1 cellular context compared by ENCODE assay signal in the genomic region with DNA sequence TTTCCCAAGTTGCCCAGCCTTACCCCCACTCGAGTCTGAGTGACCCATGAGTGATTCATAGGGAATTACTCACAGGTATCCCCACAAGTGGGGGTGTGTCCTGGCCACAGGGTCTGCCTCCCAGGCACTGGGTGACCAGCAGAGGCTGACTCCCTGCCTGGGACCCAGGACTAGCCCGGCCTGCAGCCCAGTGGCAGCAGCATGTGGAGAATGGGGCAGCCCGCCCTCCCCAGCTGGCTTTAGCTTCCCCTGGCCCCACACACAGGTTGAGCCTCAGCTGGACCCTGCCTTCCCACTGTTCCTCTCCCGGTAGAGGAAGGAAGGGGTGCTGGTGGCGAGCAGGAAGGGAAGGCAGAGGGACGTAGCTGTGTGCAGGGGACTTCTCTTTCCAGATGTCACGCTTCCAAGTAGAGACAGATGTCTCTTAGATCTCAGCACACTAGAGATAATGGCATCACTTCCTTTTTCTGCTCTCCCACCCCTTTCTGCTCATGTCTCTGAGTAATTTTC.
TF ChIP-seq lines count a peak whose summit lies in the region.

No MANE protein-coding gene starts in this region.

TF ChIP-seq in H1, 55 proteins besides CTCF, POLR2A, EP300 and RAD21 (continued from another document):
- TF ChIP-seq, protein P1, sequence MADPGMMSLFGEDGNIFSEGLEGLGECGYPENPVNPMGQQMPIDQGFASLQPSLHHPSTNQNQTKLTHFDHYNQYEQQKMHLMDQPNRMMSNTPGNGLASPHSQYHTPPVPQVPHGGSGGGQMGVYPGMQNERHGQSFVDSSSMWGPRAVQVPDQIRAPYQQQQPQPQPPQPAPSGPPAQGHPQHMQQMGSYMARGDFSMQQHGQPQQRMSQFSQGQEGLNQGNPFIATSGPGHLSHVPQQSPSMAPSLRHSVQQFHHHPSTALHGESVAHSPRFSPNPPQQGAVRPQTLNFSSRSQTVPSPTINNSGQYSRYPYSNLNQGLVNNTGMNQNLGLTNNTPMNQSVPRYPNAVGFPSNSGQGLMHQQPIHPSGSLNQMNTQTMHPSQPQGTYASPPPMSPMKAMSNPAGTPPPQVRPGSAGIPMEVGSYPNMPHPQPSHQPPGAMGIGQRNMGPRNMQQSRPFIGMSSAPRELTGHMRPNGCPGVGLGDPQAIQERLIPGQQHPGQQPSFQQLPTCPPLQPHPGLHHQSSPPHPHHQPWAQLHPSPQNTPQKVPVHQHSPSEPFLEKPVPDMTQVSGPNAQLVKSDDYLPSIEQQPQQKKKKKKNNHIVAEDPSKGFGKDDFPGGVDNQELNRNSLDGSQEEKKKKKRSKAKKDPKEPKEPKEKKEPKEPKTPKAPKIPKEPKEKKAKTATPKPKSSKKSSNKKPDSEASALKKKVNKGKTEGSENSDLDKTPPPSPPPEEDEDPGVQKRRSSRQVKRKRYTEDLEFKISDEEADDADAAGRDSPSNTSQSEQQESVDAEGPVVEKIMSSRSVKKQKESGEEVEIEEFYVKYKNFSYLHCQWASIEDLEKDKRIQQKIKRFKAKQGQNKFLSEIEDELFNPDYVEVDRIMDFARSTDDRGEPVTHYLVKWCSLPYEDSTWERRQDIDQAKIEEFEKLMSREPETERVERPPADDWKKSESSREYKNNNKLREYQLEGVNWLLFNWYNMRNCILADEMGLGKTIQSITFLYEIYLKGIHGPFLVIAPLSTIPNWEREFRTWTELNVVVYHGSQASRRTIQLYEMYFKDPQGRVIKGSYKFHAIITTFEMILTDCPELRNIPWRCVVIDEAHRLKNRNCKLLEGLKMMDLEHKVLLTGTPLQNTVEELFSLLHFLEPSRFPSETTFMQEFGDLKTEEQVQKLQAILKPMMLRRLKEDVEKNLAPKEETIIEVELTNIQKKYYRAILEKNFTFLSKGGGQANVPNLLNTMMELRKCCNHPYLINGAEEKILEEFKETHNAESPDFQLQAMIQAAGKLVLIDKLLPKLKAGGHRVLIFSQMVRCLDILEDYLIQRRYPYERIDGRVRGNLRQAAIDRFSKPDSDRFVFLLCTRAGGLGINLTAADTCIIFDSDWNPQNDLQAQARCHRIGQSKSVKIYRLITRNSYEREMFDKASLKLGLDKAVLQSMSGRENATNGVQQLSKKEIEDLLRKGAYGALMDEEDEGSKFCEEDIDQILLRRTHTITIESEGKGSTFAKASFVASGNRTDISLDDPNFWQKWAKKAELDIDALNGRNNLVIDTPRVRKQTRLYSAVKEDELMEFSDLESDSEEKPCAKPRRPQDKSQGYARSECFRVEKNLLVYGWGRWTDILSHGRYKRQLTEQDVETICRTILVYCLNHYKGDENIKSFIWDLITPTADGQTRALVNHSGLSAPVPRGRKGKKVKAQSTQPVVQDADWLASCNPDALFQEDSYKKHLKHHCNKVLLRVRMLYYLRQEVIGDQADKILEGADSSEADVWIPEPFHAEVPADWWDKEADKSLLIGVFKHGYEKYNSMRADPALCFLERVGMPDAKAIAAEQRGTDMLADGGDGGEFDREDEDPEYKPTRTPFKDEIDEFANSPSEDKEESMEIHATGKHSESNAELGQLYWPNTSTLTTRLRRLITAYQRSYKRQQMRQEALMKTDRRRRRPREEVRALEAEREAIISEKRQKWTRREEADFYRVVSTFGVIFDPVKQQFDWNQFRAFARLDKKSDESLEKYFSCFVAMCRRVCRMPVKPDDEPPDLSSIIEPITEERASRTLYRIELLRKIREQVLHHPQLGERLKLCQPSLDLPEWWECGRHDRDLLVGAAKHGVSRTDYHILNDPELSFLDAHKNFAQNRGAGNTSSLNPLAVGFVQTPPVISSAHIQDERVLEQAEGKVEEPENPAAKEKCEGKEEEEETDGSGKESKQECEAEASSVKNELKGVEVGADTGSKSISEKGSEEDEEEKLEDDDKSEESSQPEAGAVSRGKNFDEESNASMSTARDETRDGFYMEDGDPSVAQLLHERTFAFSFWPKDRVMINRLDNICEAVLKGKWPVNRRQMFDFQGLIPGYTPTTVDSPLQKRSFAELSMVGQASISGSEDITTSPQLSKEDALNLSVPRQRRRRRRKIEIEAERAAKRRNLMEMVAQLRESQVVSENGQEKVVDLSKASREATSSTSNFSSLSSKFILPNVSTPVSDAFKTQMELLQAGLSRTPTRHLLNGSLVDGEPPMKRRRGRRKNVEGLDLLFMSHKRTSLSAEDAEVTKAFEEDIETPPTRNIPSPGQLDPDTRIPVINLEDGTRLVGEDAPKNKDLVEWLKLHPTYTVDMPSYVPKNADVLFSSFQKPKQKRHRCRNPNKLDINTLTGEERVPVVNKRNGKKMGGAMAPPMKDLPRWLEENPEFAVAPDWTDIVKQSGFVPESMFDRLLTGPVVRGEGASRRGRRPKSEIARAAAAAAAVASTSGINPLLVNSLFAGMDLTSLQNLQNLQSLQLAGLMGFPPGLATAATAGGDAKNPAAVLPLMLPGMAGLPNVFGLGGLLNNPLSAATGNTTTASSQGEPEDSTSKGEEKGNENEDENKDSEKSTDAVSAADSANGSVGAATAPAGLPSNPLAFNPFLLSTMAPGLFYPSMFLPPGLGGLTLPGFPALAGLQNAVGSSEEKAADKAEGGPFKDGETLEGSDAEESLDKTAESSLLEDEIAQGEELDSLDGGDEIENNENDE (IDR thresholded peaks at IDR 0.05; ENCODE audit: insufficient replicate concordance, low read length): no peak
- TF ChIP-seq, protein P2, sequence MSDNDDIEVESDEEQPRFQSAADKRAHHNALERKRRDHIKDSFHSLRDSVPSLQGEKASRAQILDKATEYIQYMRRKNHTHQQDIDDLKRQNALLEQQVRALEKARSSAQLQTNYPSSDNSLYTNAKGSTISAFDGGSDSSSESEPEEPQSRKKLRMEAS (IDR thresholded peaks at IDR 0.05): no peak
- TF ChIP-seq MAFK (IDR thresholded peaks at IDR 0.05; ENCODE audit: low read depth, low read length) (no peak), EZH2 (IDR thresholded peaks at IDR 0.05; ENCODE audit: low read depth, low read length, severe bottlenecking) (no peak)
- TF ChIP-seq, protein P3, sequence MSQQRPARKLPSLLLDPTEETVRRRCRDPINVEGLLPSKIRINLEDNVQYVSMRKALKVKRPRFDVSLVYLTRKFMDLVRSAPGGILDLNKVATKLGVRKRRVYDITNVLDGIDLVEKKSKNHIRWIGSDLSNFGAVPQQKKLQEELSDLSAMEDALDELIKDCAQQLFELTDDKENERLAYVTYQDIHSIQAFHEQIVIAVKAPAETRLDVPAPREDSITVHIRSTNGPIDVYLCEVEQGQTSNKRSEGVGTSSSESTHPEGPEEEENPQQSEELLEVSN (IDR thresholded peaks at IDR 0.05): no peak
